ENCODE assay signal across 23 cellular contexts in the genomic region with DNA sequence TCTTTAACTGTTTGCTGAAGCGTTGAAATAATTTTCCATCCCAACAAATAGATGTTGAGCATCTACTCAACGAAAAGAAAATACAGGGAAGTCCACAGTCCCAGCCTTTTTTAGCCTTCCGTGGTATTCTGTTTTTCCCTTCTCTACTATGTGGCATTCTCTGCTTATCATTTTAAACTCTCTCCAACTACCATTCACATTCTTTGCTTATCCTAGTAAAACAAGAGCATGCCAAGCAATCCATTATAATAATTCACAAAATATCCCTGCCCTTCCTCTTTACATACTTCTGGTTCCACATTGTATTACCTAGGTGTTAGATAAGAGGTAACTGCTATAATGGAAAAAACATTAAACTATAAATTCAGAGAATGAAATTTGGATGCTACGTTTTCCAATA. TPM values are rescaled to one million over a fixed set of nuclear protein-coding genes. Genes with fewer than 3 reads are reported as not detected.
DNase-seq lines count a peak whose midpoint lies in the region; ATAC-seq and TF ChIP-seq lines count a peak whose summit lies in the region.
"Had no signal": no experiment of that assay in that cellular context is flagged by ENCODE, and none has a peak within 500 bp of the region (broad histone marks: within the 10 kb centered on the region; RNA-seq: fewer than 3 reads in every experiment).

No MANE protein-coding gene starts in this region.

- intact Hi-C loops in activated naive CD4-positive, alpha-beta T cell treated with anti-CD3 and anti-CD28 coated beads for 36 hours (cut with micrococcal nuclease), result loop anchor here (5.0 to 10.0 kb wide), 3 partner anchors 159 to 751 kb away; a partner anchor contains a TSS
- intact Hi-C loops in naive thymus-derived CD4-positive, alpha-beta T cell (cut with micrococcal nuclease), result loop anchor here (10.0 kb wide), 4 partner anchors 221 to 1071 kb away; a partner anchor contains a TSS
- intact Hi-C loops in tibial artery (cut with DNase I; ENCODE audit: low total_unique reads) (no loop called here), sciatic nerve (cut with DNase I) (no loop called here)

- POLR2A ChIA-PET in naive thymus-derived CD4-positive, alpha-beta T cell (lab: Charles Lee), result no interaction called here

- no peak for DNase-seq in activated naive CD4-positive, alpha-beta T cell treated with anti-CD3 and anti-CD28 coated beads for 36 hours
- no peak for DNase-seq in activated naive CD4-positive, alpha-beta T cell treated with anti-CD3 and anti-CD28 coated beads, Interleukin-2, amount 10 ng/mL, durations not matched to agents 7 days and 5 days
- DNase-seq in naive thymus-derived CD4-positive, alpha-beta T cell, result no peak
- no peak for DNase-seq in tibial artery
- DNase-seq in NCI-H345 treated with DMSO at 0.1 percent for 48 hours (lab: John Stamatoyannopoulos, UW; ENCODE audit: unreplicated experiment), result no peak
- no peak for DNase-seq in KBM-7
- DNase-seq in sciatic nerve (ENCODE audit: low spot score), result no peak
- DNase-seq: ACHN; activated CD4-positive, CD25-positive, alpha-beta regulatory T cell treated with anti-CD3 and anti-CD28 coated beads, Interleukin-2, amount 50 U/mL, for 72 hours; activated gamma-delta T cell treated with Interleukin-2 at 50 U/mL for 16 hours; anterior cingulate cortex; DMS53; HCEC 1CT; islet precursor cell; NCI-H1436 treated with DMSO at 0.1 percent for 48 hours; NCI-H2171 treated with DMSO at 0.1 percent for 48 hours; NCI-H774; SHP77; T1000 had no signal

- H3K4me1 ChIP-seq in naive thymus-derived CD4-positive, alpha-beta T cell (ENCODE audit: control insufficient read depth in 2 of 2, insufficient read depth in 2 of 2, low read length in 2 of 2), result peaks cover 0 to 5% of the 10 kb centered on the region in 2 donors
- peaks cover 0 to 47% (median 15%) of the 10 kb centered on the region in 4 donors for H3K4me1 ChIP-seq in tibial artery

- no peaks in the 10 kb centered on the region for H3K27me3 ChIP-seq in naive thymus-derived CD4-positive, alpha-beta T cell (ENCODE audit: control insufficient read depth in 2 of 2, insufficient read depth in 2 of 2, low read length in 2 of 2)
- no peaks in the 10 kb centered on the region for H3K27me3 ChIP-seq in tibial artery
- H3K27me3 ChIP-seq: neural progenitor cell had no signal

- no peak overlapping the region for H3K4me3 ChIP-seq in naive thymus-derived CD4-positive, alpha-beta T cell (ENCODE audit: low read length)
- no peak overlapping the region for H3K4me3 ChIP-seq in tibial artery
- H3K4me3 ChIP-seq: neural progenitor cell had no signal

- TF ChIP-seq CTCF in brain (conservative IDR thresholded peaks at IDR 0.05) (no peak), tibial artery (IDR thresholded peaks at IDR 0.05) (no peak)

- H3K36me3 ChIP-seq in naive thymus-derived CD4-positive, alpha-beta T cell (ENCODE audit: control insufficient read depth in 2 of 3, insufficient read depth in 3 of 3, low read length in 3 of 3), result no peaks in the 10 kb centered on the region
- H3K36me3 ChIP-seq in tibial artery, result no peaks in the 10 kb centered on the region
- H3K36me3 ChIP-seq: neural progenitor cell had no signal

- peak overlapping the region; percentile 67 for H3K4me3 Mint-ChIP-seq in activated naive CD4-positive, alpha-beta T cell treated with anti-CD3 and anti-CD28 coated beads for 36 hours
- H3K4me3 Mint-ChIP-seq in activated naive CD4-positive, alpha-beta T cell treated with anti-CD3 and anti-CD28 coated beads, Interleukin-2, amount 10 ng/mL, durations not matched to agents 7 days and 5 days, result no peak overlapping the region
- H3K4me3 Mint-ChIP-seq in brain, result peak overlapping the region; percentile 10 to 88 (median 83)
- H3K4me3 Mint-ChIP-seq in naive thymus-derived CD4-positive, alpha-beta T cell, result peak overlapping the region in 7 of 10 donors; percentile 12 to 91 (median 82)

- peaks cover 20% of the 10 kb centered on the region for H3K4me1 Mint-ChIP-seq in activated naive CD4-positive, alpha-beta T cell treated with anti-CD3 and anti-CD28 coated beads for 36 hours (ENCODE audit: low read depth)
- peaks cover 24% of the 10 kb centered on the region for H3K4me1 Mint-ChIP-seq in activated naive CD4-positive, alpha-beta T cell treated with anti-CD3 and anti-CD28 coated beads, Interleukin-2, amount 10 ng/mL, durations not matched to agents 7 days and 5 days
- H3K4me1 Mint-ChIP-seq in brain, result peaks cover 37% of the 10 kb centered on the region
- peaks cover 13 to 24% (median 19%) of the 10 kb centered on the region in 7 donors for H3K4me1 Mint-ChIP-seq in naive thymus-derived CD4-positive, alpha-beta T cell

- H3K27me3 Mint-ChIP-seq in activated naive CD4-positive, alpha-beta T cell treated with anti-CD3 and anti-CD28 coated beads for 36 hours (ENCODE audit: low read depth), result peaks cover 29% of the 10 kb centered on the region
- H3K27me3 Mint-ChIP-seq in activated naive CD4-positive, alpha-beta T cell treated with anti-CD3 and anti-CD28 coated beads, Interleukin-2, amount 10 ng/mL, durations not matched to agents 7 days and 5 days, result peaks cover 35% of the 10 kb centered on the region
- H3K27me3 Mint-ChIP-seq in brain, result peaks cover 29% of the 10 kb centered on the region
- H3K27me3 Mint-ChIP-seq in naive thymus-derived CD4-positive, alpha-beta T cell, result peaks cover 29 to 44% (median 35%) of the 10 kb centered on the region in 5 donors

- in situ Hi-C loops in KBM-7 (cut with MboI; ENCODE audit: low pct_unique_long_range_greater_than_20kb, low sequenced_read_pairs), result no loop called here

- CTCF ChIA-PET in activated naive CD4-positive, alpha-beta T cell treated with anti-CD3 and anti-CD28 coated beads for 36 hours (lab: Charles Lee), result no interaction called here
- CTCF ChIA-PET in activated naive CD4-positive, alpha-beta T cell treated with anti-CD3 and anti-CD28 coated beads, Interleukin-2, amount 10 ng/mL, durations not matched to agents 7 days and 5 days (lab: Charles Lee), result no interaction called here
- CTCF ChIA-PET in naive thymus-derived CD4-positive, alpha-beta T cell (lab: Charles Lee), result no interaction called here

- H3K27ac Mint-ChIP-seq in activated naive CD4-positive, alpha-beta T cell treated with anti-CD3 and anti-CD28 coated beads for 36 hours, result no peak overlapping the region
- H3K27ac Mint-ChIP-seq in activated naive CD4-positive, alpha-beta T cell treated with anti-CD3 and anti-CD28 coated beads, Interleukin-2, amount 10 ng/mL, durations not matched to agents 7 days and 5 days, result no peak overlapping the region
- peak overlapping the region in 2 of 5 experiments; percentile 30 to 43 for H3K27ac Mint-ChIP-seq in brain
- H3K27ac Mint-ChIP-seq in naive thymus-derived CD4-positive, alpha-beta T cell, result peak overlapping the region in 2 of 9 donors; percentile 52 to 55
- H3K27ac Mint-ChIP-seq: neural progenitor cell had no signal

- ATAC-seq in naive thymus-derived CD4-positive, alpha-beta T cell, result no peak
- no peak for ATAC-seq in sciatic nerve
- ATAC-seq: HepG2 had no signal

- H3K9me3 Mint-ChIP-seq in activated naive CD4-positive, alpha-beta T cell treated with anti-CD3 and anti-CD28 coated beads for 36 hours, result no peaks in the 10 kb centered on the region
- no peaks in the 10 kb centered on the region for H3K9me3 Mint-ChIP-seq in activated naive CD4-positive, alpha-beta T cell treated with anti-CD3 and anti-CD28 coated beads, Interleukin-2, amount 10 ng/mL, durations not matched to agents 7 days and 5 days
- peaks cover 0 to 2% (median 0%) of the 10 kb centered on the region in 5 experiments for H3K9me3 Mint-ChIP-seq in brain
- H3K9me3 Mint-ChIP-seq in naive thymus-derived CD4-positive, alpha-beta T cell, result peaks cover 0 to 3% (median 0%) of the 10 kb centered on the region in 11 donors

- no peaks in the 10 kb centered on the region for H3K36me3 Mint-ChIP-seq in activated naive CD4-positive, alpha-beta T cell treated with anti-CD3 and anti-CD28 coated beads for 36 hours (ENCODE audit: low read depth)
- H3K36me3 Mint-ChIP-seq in activated naive CD4-positive, alpha-beta T cell treated with anti-CD3 and anti-CD28 coated beads, Interleukin-2, amount 10 ng/mL, durations not matched to agents 7 days and 5 days, result peaks cover 1% of the 10 kb centered on the region
- peaks cover 3% of the 10 kb centered on the region for H3K36me3 Mint-ChIP-seq in brain
- peaks cover 0 to 5% (median 0%) of the 10 kb centered on the region in 5 donors for H3K36me3 Mint-ChIP-seq in naive thymus-derived CD4-positive, alpha-beta T cell
- H3K36me3 Mint-ChIP-seq: neural progenitor cell had no signal

- H3K9me3 ChIP-seq in naive thymus-derived CD4-positive, alpha-beta T cell (ENCODE audit: control insufficient read depth in 2 of 3, low read length in 3 of 3), result no peaks in the 10 kb centered on the region
- H3K9me3 ChIP-seq in tibial artery, result no peaks in the 10 kb centered on the region

- no peak overlapping the region for H3K27ac ChIP-seq in naive thymus-derived CD4-positive, alpha-beta T cell (ENCODE audit: low read depth, low read length)
- peak overlapping the region; percentile 93 to 94 for H3K27ac ChIP-seq in tibial artery
- H3K27ac ChIP-seq: C4-2B, neural progenitor cell had no signal

RNA-seq across cellular contexts. Expression of a gene that starts 1.6 kb away (rescaled TPM):
- 10 to 100 TPM; 11.3 to 12.4 TPM for total RNA-seq in activated naive CD4-positive, alpha-beta T cell treated with anti-CD3 and anti-CD28 coated beads for 36 hours
- polyA plus RNA-seq in brain (ENCODE audit: insufficient read depth, low read depth, low replicate concordance), result 52.8 TPM
- 10 to 100 TPM in 2 of 5 experiments, 1 to 10 TPM in 3; 6.1 to 23.2 (median 8.1) TPM for total RNA-seq in naive thymus-derived CD4-positive, alpha-beta T cell
- 1 to 10 TPM; 1.2 to 2.5 TPM for polyA plus RNA-seq in naive thymus-derived CD4-positive, alpha-beta T cell
- total RNA-seq in sciatic nerve, result 139 TPM

Comparison
In these comparisons a context has a peak if more than half of its experiments do, and no peak if none do; other contexts are left out.
1. intact Hi-C loops: an anchor here in activated naive CD4-positive, alpha-beta T cell treated with anti-CD3 and anti-CD28 coated beads for 36 hours (5.0 to 10.0 kb wide) and naive thymus-derived CD4-positive, alpha-beta T cell (10.0 kb wide); none called in tibial artery and sciatic nerve.